In the genomic region with DNA sequence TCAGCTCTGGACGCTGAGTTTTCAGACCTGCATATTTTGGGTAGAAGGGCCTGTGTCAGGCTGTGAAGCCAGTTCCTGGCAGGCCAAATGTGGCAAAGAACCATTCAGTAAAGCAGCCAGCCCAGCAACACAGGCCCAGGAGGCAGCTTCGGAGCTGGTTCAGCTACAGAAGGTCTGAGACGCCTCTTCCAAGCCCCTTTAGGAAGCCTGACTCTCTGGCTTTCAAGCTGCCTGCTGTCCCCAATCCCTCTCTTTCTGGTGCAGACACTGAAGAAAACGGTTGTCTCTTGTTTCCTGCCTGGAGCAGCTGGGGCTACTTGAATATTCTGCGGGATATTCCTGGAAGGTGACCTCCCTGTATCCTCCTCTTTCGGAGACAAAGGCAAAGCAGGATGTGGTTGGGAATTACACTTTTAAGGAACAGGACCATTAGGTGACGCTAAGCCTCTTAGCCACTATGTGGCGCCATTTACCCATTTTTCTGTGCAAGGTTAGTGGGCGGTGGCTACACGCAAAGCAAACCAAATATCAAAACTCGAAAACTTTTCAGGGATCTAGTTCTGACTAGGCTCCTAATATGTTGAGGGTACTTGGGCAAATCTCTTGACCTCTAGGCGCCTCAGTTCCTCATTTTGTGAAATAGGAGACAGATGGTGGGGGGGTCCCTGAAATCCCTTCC, we compare ENCODE assay signal across 8 cellular contexts. TPM values are rescaled to one million over a fixed set of nuclear protein-coding genes. Genes with fewer than 3 reads are reported as not detected.
DNase-seq lines count a peak whose midpoint lies in the region; ATAC-seq and TF ChIP-seq lines count a peak whose summit lies in the region.

No MANE protein-coding gene starts in this region.

- no peak overlapping the region for H3K4me3 Mint-ChIP-seq in activated T-cell treated with anti-CD3 and anti-CD28 coated beads, Interleukin-2, amount 50 U/mL, for 24 hours
- no peak overlapping the region for H3K4me3 Mint-ChIP-seq in neural crest cell

- peaks cover 14% of the 10 kb centered on the region for H3K4me1 ChIP-seq in OCI-LY3 (ENCODE audit: low read length)

- H3K4me2 ChIP-seq in OCI-LY3 (ENCODE audit: low read length), result peak overlapping the region; percentile 55

- no peak overlapping the region for H2AFZ ChIP-seq in OCI-LY3 (ENCODE audit: low read depth, low read length)

- H3K36me3 Mint-ChIP-seq in activated T-cell treated with anti-CD3 and anti-CD28 coated beads, Interleukin-2, amount 50 U/mL, for 24 hours (ENCODE audit: low read depth), result no peaks in the 10 kb centered on the region
- H3K36me3 Mint-ChIP-seq in neural crest cell (ENCODE audit: low read depth), result no peaks in the 10 kb centered on the region

- peaks cover 5% of the 10 kb centered on the region for H4K20me1 ChIP-seq in OCI-LY3 (ENCODE audit: insufficient read depth, low read length)

- H3K9me3 ChIP-seq in OCI-LY3 (ENCODE audit: insufficient read depth, low read length), result no peaks in the 10 kb centered on the region

- ATAC-seq in GM21367 (IDR thresholded peaks at IDR 0.05; ENCODE audit: unreplicated experiment), result peak; percentile 73

- H3K27me3 ChIP-seq in OCI-LY3 (ENCODE audit: low read depth, low read length), result peaks cover 50% of the 10 kb centered on the region

- H3K9ac ChIP-seq in OCI-LY3 (ENCODE audit: low read length), result no peak overlapping the region

- H3K36me3 ChIP-seq in OCI-LY3 (replicated peaks; ENCODE audit: low read depth, low read length), result no peaks in the 10 kb centered on the region

- H3K27me3 Mint-ChIP-seq in activated T-cell treated with anti-CD3 and anti-CD28 coated beads, Interleukin-2, amount 50 U/mL, for 24 hours, result peaks cover 52% of the 10 kb centered on the region
- peaks cover 2% of the 10 kb centered on the region for H3K27me3 Mint-ChIP-seq in neural crest cell (ENCODE audit: low read depth)

- TF ChIP-seq CTCF in OCI-LY3 (IDR thresholded peaks at IDR 0.05; ENCODE audit: low read depth, low read length) (peak; percentile 81), fibroblast of mammary gland (conservative IDR thresholded peaks at IDR 0.05; ENCODE audit: control insufficient read depth, insufficient read depth, low read depth, low read length) (peak; percentile 85), neural crest cell (conservative IDR thresholded peaks at IDR 0.05) (peak; percentile 76)

- H3K4me1 Mint-ChIP-seq in activated T-cell treated with anti-CD3 and anti-CD28 coated beads, Interleukin-2, amount 50 U/mL, for 24 hours (ENCODE audit: low read depth), result peaks cover 10% of the 10 kb centered on the region
- H3K4me1 Mint-ChIP-seq in neural crest cell, result peaks cover 12% of the 10 kb centered on the region

- H3K79me2 ChIP-seq in OCI-LY3 (ENCODE audit: low read length), result no peaks in the 10 kb centered on the region

- H3K27ac ChIP-seq in OCI-LY3 (ENCODE audit: low read length), result no peak overlapping the region

- H3K4me3 ChIP-seq in OCI-LY3 (ENCODE audit: low read length) (peak overlapping the region; percentile 18; the same call in 1 of the 2 replicates), fibroblast of mammary gland (ENCODE audit: control insufficient read depth, low read depth, low read length) (no peak overlapping the region)

- DNase-seq in DMS79 treated with DMSO at 0.1 percent for 48 hours (lab: John Stamatoyannopoulos, UW), result peak; percentile 11
- DNase-seq in HK-2 (ENCODE audit: unreplicated experiment), result peak; percentile 42
- peak; percentile 68 for DNase-seq in activated T-cell treated with anti-CD3 and anti-CD28 coated beads, Interleukin-2, amount 50 U/mL, for 24 hours
- peak; percentile 68 for DNase-seq in fibroblast of mammary gland (ENCODE audit: low read depth)
- DNase-seq in neural crest cell (ENCODE audit: low read depth, low spot score), result peak; percentile 48
- no peak for DNase-seq in HuH-7.5 (ENCODE audit: low spot score)

- no peak overlapping the region for H3K27ac Mint-ChIP-seq in activated T-cell treated with anti-CD3 and anti-CD28 coated beads, Interleukin-2, amount 50 U/mL, for 24 hours
- H3K27ac Mint-ChIP-seq in neural crest cell (ENCODE audit: unreplicated experiment), result no peak overlapping the region

- H3K9me3 Mint-ChIP-seq in activated T-cell treated with anti-CD3 and anti-CD28 coated beads, Interleukin-2, amount 50 U/mL, for 24 hours, result no peaks in the 10 kb centered on the region
- no peaks in the 10 kb centered on the region for H3K9me3 Mint-ChIP-seq in neural crest cell

RNA-seq across cellular contexts. Expression of a gene that starts 47.2 kb away (rescaled TPM):
- total RNA-seq in neural crest cell, result 48.5 and 52.1 TPM in 2 replicates
